ENCODE assay signal across 1 cellular context in genomic region chr13:29429496-29429895, GRCh38.
TF ChIP-seq lines count a peak whose summit lies in the region.

No MANE protein-coding gene starts in this region.

TF ChIP-seq in WTC11, 78 proteins besides CTCF, POLR2A, EP300 and RAD21 (continued from another document):
- TF ChIP-seq ARID4B (CRISPR knock-in tag; IDR thresholded peaks at IDR 0.05; ENCODE audit: borderline replicate concordance) = no peak
- TF ChIP-seq NR3C1 (CRISPR knock-in tag; conservative IDR thresholded peaks at IDR 0.05; ENCODE audit: low read depth) = no peak
- no peak for TF ChIP-seq ZNF219 (CRISPR knock-in tag; IDR thresholded peaks at IDR 0.05; ENCODE audit: borderline replicate concordance)
